ENCODE assay signal across 9 cellular contexts in genomic region chr4:11426003-11426402, GRCh38. TPM values are rescaled to one million over a fixed set of nuclear protein-coding genes. Genes with fewer than 3 reads are reported as not detected.
"Had no signal": no experiment of that assay in that cellular context is flagged by ENCODE, and none has a peak within 500 bp of the region (broad histone marks: within the 10 kb centered on the region; RNA-seq: fewer than 3 reads in every experiment).

No MANE protein-coding gene starts in this region.

- H3K27me3 ChIP-seq: thyroid gland had no signal

- H3K36me3 Mint-ChIP-seq: activated naive CD8-positive, alpha-beta T cell treated with anti-CD3 and anti-CD28 coated beads, Interleukin-2, amount 10 ng/mL, durations not matched to agents 7 days and 5 days had no signal

- H3K36me3 ChIP-seq: thyroid gland had no signal

- H3K4me1 ChIP-seq: parathyroid adenoma, thyroid gland had no signal

- DNase-seq: activated CD4-positive, alpha-beta T cell treated with anti-CD3 and anti-CD28 coated beads, Interleukin-2, amount 10 ng/mL, durations not matched to agents 7 days and 5 days; activated CD8-positive, alpha-beta memory T cell treated with anti-CD3 and anti-CD28 coated beads, Interleukin-2, amount 50 U/mL, for 48 hours; activated naive CD8-positive, alpha-beta T cell treated with anti-CD3 and anti-CD28 coated beads, Interleukin-2, amount 10 ng/mL, durations not matched to agents 7 days and 5 days; anterior cingulate cortex; hypothalamus; stimulated activated CD4-positive, alpha-beta T cell treated with anti-CD3 and anti-CD28 coated beads, Interleukin-1b, Interleukin-23, amount 100 ng/mL, for 48 hours; thyroid gland had no signal

- H3K9me3 Mint-ChIP-seq: activated CD4-positive, alpha-beta T cell treated with anti-CD3 and anti-CD28 coated beads, Interleukin-2, amount 10 ng/mL, durations not matched to agents 7 days and 5 days; activated naive CD8-positive, alpha-beta T cell treated with anti-CD3 and anti-CD28 coated beads, Interleukin-2, amount 10 ng/mL, durations not matched to agents 7 days and 5 days; T-helper 2 cell treated with Interferon-gamma antibody and Interleukin-4, amounts not matched to agents 5 μg/mL and 100 μg/mL, for 36 hours had no signal

- H3K4me3 ChIP-seq: thyroid gland had no signal

- H3K4me3 Mint-ChIP-seq: activated CD4-positive, alpha-beta T cell treated with anti-CD3 and anti-CD28 coated beads, Interleukin-2, amount 10 ng/mL, durations not matched to agents 7 days and 5 days; activated naive CD8-positive, alpha-beta T cell treated with anti-CD3 and anti-CD28 coated beads, Interleukin-2, amount 10 ng/mL, durations not matched to agents 7 days and 5 days had no signal

- H3K27ac ChIP-seq: parathyroid adenoma, thyroid gland had no signal

- H3K27ac Mint-ChIP-seq: activated CD4-positive, alpha-beta T cell treated with anti-CD3 and anti-CD28 coated beads, Interleukin-2, amount 10 ng/mL, durations not matched to agents 7 days and 5 days; activated naive CD8-positive, alpha-beta T cell treated with anti-CD3 and anti-CD28 coated beads, Interleukin-2, amount 10 ng/mL, durations not matched to agents 7 days and 5 days; T-helper 2 cell treated with Interferon-gamma antibody and Interleukin-4, amounts not matched to agents 5 μg/mL and 100 μg/mL, for 36 hours had no signal

- H3K9me3 ChIP-seq: thyroid gland had no signal

RNA-seq across cellular contexts. Expression of gene HS3ST1, which starts 2.7 kb away (rescaled TPM):
- total RNA-seq: activated CD4-positive, alpha-beta T cell treated with anti-CD3 and anti-CD28 coated beads, Interleukin-2, amount 10 ng/mL, durations not matched to agents 7 days and 5 days had no signal
